8 cellular contexts compared by ENCODE assay signal in the genomic region with DNA sequence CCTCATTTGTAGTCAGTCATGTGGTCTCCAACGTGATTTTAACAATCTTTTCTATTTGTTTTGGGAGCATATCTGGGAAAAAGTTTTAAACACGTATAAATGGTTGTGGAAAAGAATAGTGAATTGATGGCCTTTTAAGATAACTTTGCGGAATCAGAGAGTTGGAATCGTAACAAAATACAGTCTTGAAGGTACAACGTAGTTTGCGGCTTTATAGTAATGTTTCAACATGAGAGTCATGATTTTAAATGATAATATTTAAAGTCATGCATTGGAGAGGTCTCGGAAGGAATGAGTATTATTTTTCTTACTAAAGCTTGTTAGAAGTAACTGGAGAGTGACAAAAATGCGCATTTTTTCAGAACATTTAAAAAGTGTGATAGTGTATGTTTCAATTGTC. TPM values are rescaled to one million over a fixed set of nuclear protein-coding genes. Genes with fewer than 3 reads are reported as not detected.
DNase-seq lines count a peak whose midpoint lies in the region; TF ChIP-seq lines count a peak whose summit lies in the region.

No MANE protein-coding gene starts in this region.

- H3K27ac ChIP-seq in hepatocyte: peak overlapping the region; percentile 96
- peak overlapping the region in 7 of 8 donors; percentile 90 to 96 (median 93) for H3K27ac ChIP-seq in spleen
- no peak overlapping the region for H3K27ac ChIP-seq in caudate nucleus (ENCODE audit: low read depth, low read length)

- peaks cover 12% of the 10 kb centered on the region for H3K4me1 ChIP-seq in hepatocyte (ENCODE audit: insufficient read depth)
- H3K4me1 ChIP-seq in spleen: peaks cover 21 to 63% (median 51%) of the 10 kb centered on the region in 6 donors

- WGBS in hepatocyte (ENCODE audit: low lambda C conversion rate, missing lambda C conversion rate): under 1% methylated on average over 8 of the region's 8 CpGs
- 10 to 19% (median 14%) methylated on average over 8 of the region's 8 CpGs for WGBS in spleen, 5 donors

- no peaks in the 10 kb centered on the region for H3K9me3 Mint-ChIP-seq in HFFc6
- peaks cover 3% of the 10 kb centered on the region for H3K9me3 Mint-ChIP-seq in activated CD4-positive, alpha-beta memory T cell treated with anti-CD3 and anti-CD28 coated beads, Interleukin-2, amount 10 ng/mL, durations not matched to agents 7 days and 5 days

- H3K36me3 ChIP-seq in hepatocyte (replicated peaks; ENCODE audit: insufficient read depth, low read depth): no peaks in the 10 kb centered on the region
- peaks cover 0 to 19% (median 0%) of the 10 kb centered on the region in 6 donors for H3K36me3 ChIP-seq in spleen

- intact Hi-C loops in spleen (cut with DNase I; ENCODE audit: low total_unique reads): no loop called here

- CTCF ChIA-PET in activated CD4-positive, alpha-beta memory T cell treated with anti-CD3 and anti-CD28 coated beads, Interleukin-2, amount 10 ng/mL, durations not matched to agents 7 days and 5 days (lab: Charles Lee): no interaction called here

- peak overlapping the region; percentile 98 for H3K27ac Mint-ChIP-seq in HFFc6
- peak overlapping the region; percentile 94 for H3K27ac Mint-ChIP-seq in activated CD4-positive, alpha-beta memory T cell treated with anti-CD3 and anti-CD28 coated beads, Interleukin-2, amount 10 ng/mL, durations not matched to agents 7 days and 5 days

- H3K4me3 Mint-ChIP-seq in HFFc6: peak overlapping the region; percentile 98
- peak overlapping the region; percentile 99 for H3K4me3 Mint-ChIP-seq in activated CD4-positive, alpha-beta memory T cell treated with anti-CD3 and anti-CD28 coated beads, Interleukin-2, amount 10 ng/mL, durations not matched to agents 7 days and 5 days

- POLR2A ChIA-PET in activated CD4-positive, alpha-beta memory T cell treated with anti-CD3 and anti-CD28 coated beads, Interleukin-2, amount 10 ng/mL, durations not matched to agents 7 days and 5 days (lab: Charles Lee): interaction anchor here (1.1 to 2.8 kb wide), 6 partner anchors 10 to 121 kb away, joined by 3 to 17 read pairs (median 8); no protein-coding TSS in a partner anchor

- peak overlapping the region; percentile 83 for H3K4me2 ChIP-seq in hepatocyte

- H3K9me2 ChIP-seq in hepatocyte (replicated peaks; ENCODE audit: insufficient read depth): no peaks in the 10 kb centered on the region

- peak overlapping the region; percentile 87 for H2AFZ ChIP-seq in hepatocyte

- DNase-seq in HFFc6 (no peak), hepatocyte (ENCODE audit: low spot score) (no peak), spleen (no peak), NCI-H1436 treated with DMSO at 0.1 percent for 48 hours (lab: John Stamatoyannopoulos, UW) (no peak), caudate nucleus (lab: John Stamatoyannopoulos, UW) (no peak), NOMO-1 (lab: John Stamatoyannopoulos, UW; ENCODE audit: unreplicated experiment in 2 of 2) (no peak), HPDE6-E6E7 (ENCODE audit: extremely low spot score) (no peak)
- DNase-seq in activated CD4-positive, alpha-beta memory T cell treated with anti-CD3 and anti-CD28 coated beads, Interleukin-2, amount 10 ng/mL, durations not matched to agents 7 days and 5 days: no peak

- no peaks in the 10 kb centered on the region for H3K27me3 ChIP-seq in hepatocyte
- H3K27me3 ChIP-seq in spleen (replicated peaks in 1 of 7): no peaks in the 10 kb centered on the region

- peaks cover 59% of the 10 kb centered on the region for H3K79me2 ChIP-seq in hepatocyte

- peak overlapping the region; percentile 92 for H3K4me3 ChIP-seq in hepatocyte
- H3K4me3 ChIP-seq in spleen: peak overlapping the region; percentile 76 to 99 (median 92)

- TF ChIP-seq CTCF in HFFc6 (IDR thresholded peaks at IDR 0.05) (no peak), hepatocyte (IDR thresholded peaks at IDR 0.05; ENCODE audit: poor library complexity) (no peak), spleen (IDR thresholded peaks at IDR 0.05 in 8 of 11, conservative IDR thresholded peaks at IDR 0.05 in 3 of 11) (no peak)

- H3K27me3 Mint-ChIP-seq in HFFc6 (ENCODE audit: insufficient read depth): no peaks in the 10 kb centered on the region; the same call in 1 of the 2 replicates
- H3K27me3 Mint-ChIP-seq in activated CD4-positive, alpha-beta memory T cell treated with anti-CD3 and anti-CD28 coated beads, Interleukin-2, amount 10 ng/mL, durations not matched to agents 7 days and 5 days: no peaks in the 10 kb centered on the region

- TF ChIP-seq POLR2A in spleen (IDR thresholded peaks at IDR 0.05): no peak

- peaks cover 49% of the 10 kb centered on the region for H3K4me1 Mint-ChIP-seq in HFFc6 (ENCODE audit: low read depth)
- peaks cover 45% of the 10 kb centered on the region for H3K4me1 Mint-ChIP-seq in activated CD4-positive, alpha-beta memory T cell treated with anti-CD3 and anti-CD28 coated beads, Interleukin-2, amount 10 ng/mL, durations not matched to agents 7 days and 5 days

- H3K9me3 ChIP-seq in hepatocyte (ENCODE audit: low read depth) (no peaks in the 10 kb centered on the region), spleen (peaks cover 0 to 5% (median 0%) of the 10 kb centered on the region in 8 donors)

- H4K20me1 ChIP-seq in hepatocyte (ENCODE audit: insufficient read depth, poor library complexity, severe bottlenecking): peaks cover 41% of the 10 kb centered on the region

- peaks cover 29% of the 10 kb centered on the region for H3K36me3 Mint-ChIP-seq in HFFc6 (ENCODE audit: low read depth)
- peaks cover 32% of the 10 kb centered on the region for H3K36me3 Mint-ChIP-seq in activated CD4-positive, alpha-beta memory T cell treated with anti-CD3 and anti-CD28 coated beads, Interleukin-2, amount 10 ng/mL, durations not matched to agents 7 days and 5 days (ENCODE audit: low read depth)

RNA-seq across cellular contexts. Expression of gene AEBP2, which starts 1.6 kb away (rescaled TPM):
- 10 to 100 TPM; 36.8 to 43.4 (median 39.1) TPM for total RNA-seq in HFFc6 (2021; fragmentation: NEBNext Ultra II Directional; extraction: Animal tissue kit (Norgen Biotek cat#: 25700))
- 10 to 100 TPM; 48.8 to 50.6 TPM for total RNA-seq in activated CD4-positive, alpha-beta memory T cell treated with anti-CD3 and anti-CD28 coated beads, Interleukin-2, amount 10 ng/mL, durations not matched to agents 7 days and 5 days
- total RNA-seq in hepatocyte (17.3 and 22.5 TPM in 2 replicates), spleen (10 to 100 TPM; 35.7 to 53.4 (median 44.1) TPM)
- polyA plus RNA-seq in hepatocyte (12.4 and 13.5 TPM in 2 replicates), spleen (10 to 100 TPM; 11.4 to 13.5 (median 13.0) TPM)
